Comparison of ENCODE assay signal across 8 cellular contexts in the genomic region with DNA sequence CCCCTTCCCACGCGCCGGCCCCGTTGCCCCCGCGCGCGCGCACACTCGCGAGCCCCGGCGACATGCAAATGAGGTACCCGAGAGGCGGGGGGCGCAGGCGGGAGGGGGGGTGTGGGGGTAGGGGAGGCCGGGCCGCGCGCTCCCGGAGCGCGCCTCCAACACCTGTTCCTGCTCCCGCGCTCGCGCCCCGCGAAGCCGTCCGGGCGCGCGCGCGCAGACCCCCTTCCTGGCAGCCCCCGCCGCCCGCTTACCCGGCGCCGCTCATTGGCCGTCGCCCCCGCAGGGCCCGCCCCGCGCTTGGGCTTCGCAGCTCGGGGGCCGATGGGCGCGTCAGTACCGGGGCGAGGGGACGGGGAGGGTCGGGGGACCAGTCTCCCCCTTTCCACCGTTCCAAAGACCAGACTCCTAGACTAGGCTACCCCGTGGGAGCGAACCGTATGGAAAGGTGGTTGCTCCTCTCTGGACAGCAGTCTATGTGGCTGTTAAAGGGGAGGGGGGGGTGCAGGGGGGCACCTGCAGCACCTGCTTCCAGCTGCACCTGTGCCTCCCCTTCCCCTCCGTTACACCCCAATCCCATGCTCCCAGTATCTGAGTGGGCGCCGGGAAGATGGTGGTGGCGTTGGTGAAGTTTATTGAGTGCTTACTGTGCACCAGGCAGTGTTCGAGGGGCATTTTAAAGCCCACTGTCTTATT. TPM values are rescaled to one million over a fixed set of nuclear protein-coding genes. Genes with fewer than 3 reads are reported as not detected.
DNase-seq lines count a peak whose midpoint lies in the region; ATAC-seq and TF ChIP-seq lines count a peak whose summit lies in the region.

No MANE protein-coding gene starts in this region.

- DNase-seq in DMS79 treated with DMSO at 0.1 percent for 48 hours (lab: John Stamatoyannopoulos, UW) = peak; percentile 85
- peak; percentile 44 for DNase-seq in SK-MEL-5 (ENCODE audit: low read depth, low spot score)
- DNase-seq in cortex of kidney (lab: John Stamatoyannopoulos, UW) = no peak

- no peaks in the 10 kb centered on the region for H3K9me3 ChIP-seq in duodenal mucosa (ENCODE audit: control insufficient read depth in 1 of 2, low read length in 2 of 2)
- no peaks in the 10 kb centered on the region for H3K9me3 ChIP-seq in mucosa of stomach (ENCODE audit: control insufficient read depth, low read length)
- H3K9me3 ChIP-seq in thymus (ENCODE audit: control insufficient read depth) = no peaks in the 10 kb centered on the region

- 2% methylated on average over 65 of the region's 67 CpGs for WGBS in thymus

- H4K20me1 ChIP-seq in KMS-11 (ENCODE audit: insufficient read depth) = no peaks in the 10 kb centered on the region

- H3K36me3 ChIP-seq in KMS-11 (ENCODE audit: insufficient read depth) (no peaks in the 10 kb centered on the region), duodenal mucosa (ENCODE audit: control insufficient read depth in 1 of 2, insufficient read depth in 2 of 2, low read length in 2 of 2) (peaks cover 9 to 15% of the 10 kb centered on the region in 2 donors), mucosa of stomach (ENCODE audit: control insufficient read depth, insufficient read depth, low read length) (no peaks in the 10 kb centered on the region), thymus (ENCODE audit: control insufficient read depth, insufficient read depth) (peaks cover 19% of the 10 kb centered on the region)

- no peak overlapping the region for H3K4me3 ChIP-seq in KMS-11 (IDR thresholded peaks at IDR 0.05; ENCODE audit: insufficient read depth, low read depth, low read length)
- H3K4me3 ChIP-seq in duodenal mucosa (ENCODE audit: low read depth in 1 of 2, low read length in 2 of 2) = peak overlapping the region; percentile 72 to 76
- H3K4me3 ChIP-seq in mucosa of stomach (ENCODE audit: low read length) = peak overlapping the region; percentile 40
- H3K4me3 ChIP-seq in thymus (ENCODE audit: low read length) = peak overlapping the region; percentile 75

- H3K27me3 ChIP-seq in KMS-11 (ENCODE audit: insufficient read depth, low read depth) = no peaks in the 10 kb centered on the region
- H3K27me3 ChIP-seq in duodenal mucosa (ENCODE audit: control insufficient read depth in 1 of 2, insufficient read depth in 2 of 2, low read length in 2 of 2) = no peaks in the 10 kb centered on the region
- no peaks in the 10 kb centered on the region for H3K27me3 ChIP-seq in mucosa of stomach (ENCODE audit: control insufficient read depth, insufficient read depth, low read length)
- no peaks in the 10 kb centered on the region for H3K27me3 ChIP-seq in thymus (ENCODE audit: control insufficient read depth, insufficient read depth)

- in situ Hi-C loops in SK-MEL-5 (cut with HindIII; ENCODE audit: low pct_unique_long_range_greater_than_20kb, low sequenced_read_pairs) = no loop called here

- H3K4me1 ChIP-seq in KMS-11 (ENCODE audit: low read depth, poor library complexity, severe bottlenecking) (peaks cover 6% of the 10 kb centered on the region), duodenal mucosa (ENCODE audit: control insufficient read depth in 1 of 2, insufficient read depth in 2 of 2, low read length in 2 of 2) (peaks cover 10 to 22% of the 10 kb centered on the region in 2 donors), mucosa of stomach (ENCODE audit: control insufficient read depth, insufficient read depth, low read length) (peaks cover 17% of the 10 kb centered on the region), thymus (ENCODE audit: control insufficient read depth, insufficient read depth, low read length) (peaks cover 12% of the 10 kb centered on the region)

- H3K27ac ChIP-seq in KMS-11 = no peak overlapping the region
- peak overlapping the region; percentile 93 for H3K27ac ChIP-seq in duodenal mucosa (ENCODE audit: low read depth, low read length)
- peak overlapping the region; percentile 95 for H3K27ac ChIP-seq in thymus (ENCODE audit: low read depth)

- H3K9ac ChIP-seq in KMS-11 = peak overlapping the region; percentile 53
- H3K9ac ChIP-seq in duodenal mucosa (ENCODE audit: low read depth in 1 of 2, low read length in 2 of 2) = peak overlapping the region; percentile 73 to 77
- peak overlapping the region; percentile 74 for H3K9ac ChIP-seq in mucosa of stomach (ENCODE audit: low read length)

- ATAC-seq in GM21447 (IDR thresholded peaks at IDR 0.05; ENCODE audit: unreplicated experiment) = peak; percentile 1

- H3K4me2 ChIP-seq in KMS-11 = peak overlapping the region; percentile 95

- TF ChIP-seq CTCF in KMS-11 (conservative IDR thresholded peaks at IDR 0.05; ENCODE audit: low read depth, low read length) = no peak

- no peaks in the 10 kb centered on the region for H3K79me2 ChIP-seq in KMS-11 (ENCODE audit: insufficient read depth, low read depth)

- peak overlapping the region; percentile 40 for H2AFZ ChIP-seq in KMS-11 (ENCODE audit: low read depth)

RNA-seq across cellular contexts. Expression of a gene that starts 0.4 kb away (rescaled TPM):
- total RNA-seq in SK-MEL-5 (2014; rRNA removed; shearing (Covaris generic)) = 4.7 and 5.5 TPM in 2 replicates
- 12.9 and 13.0 TPM in 2 replicates for polyA plus RNA-seq in SK-MEL-5 (2015; cell fraction: cytosol; rRNA removed)
- 8.7 and 12.1 TPM in 2 replicates for polyA plus RNA-seq in SK-MEL-5 (2015; cell fraction: nucleus; rRNA removed)
- 25.0 TPM for polyA plus RNA-seq in thymus

RNA-seq across cellular contexts. Expression of a gene that starts 1.2 kb away (rescaled TPM):
- total RNA-seq in SK-MEL-5 (2014; rRNA removed; shearing (Covaris generic)) = 1.9 and 5.3 TPM in 2 replicates
- 11.5 and 18.5 TPM in 2 replicates for polyA plus RNA-seq in SK-MEL-5 (2015; cell fraction: cytosol; rRNA removed)
- 12.3 and 23.2 TPM in 2 replicates for polyA plus RNA-seq in SK-MEL-5 (2015; cell fraction: nucleus; rRNA removed)
- 11.9 TPM for polyA plus RNA-seq in thymus

RNA-seq across cellular contexts. Expression of a gene that starts 5.0 kb away (rescaled TPM):
- 0.69 and 0.85 TPM in 2 replicates for total RNA-seq in SK-MEL-5 (2014; rRNA removed; shearing (Covaris generic))
- polyA plus RNA-seq in SK-MEL-5 (2015; cell fraction: cytosol; rRNA removed) = 7.4 and 10.0 TPM in 2 replicates
- polyA plus RNA-seq in SK-MEL-5 (2015; cell fraction: nucleus; rRNA removed) = 4.5 and 9.0 TPM in 2 replicates
- polyA plus RNA-seq in thymus = 7.2 TPM

RNA-seq across cellular contexts. Expression of a gene that starts 19.8 kb away (rescaled TPM):
- total RNA-seq in SK-MEL-5 (2014; rRNA removed; shearing (Covaris generic)) = 2.4 and 3.8 TPM in 2 replicates
- 8.3 and 11.0 TPM in 2 replicates for polyA plus RNA-seq in SK-MEL-5 (2015; cell fraction: cytosol; rRNA removed)
- polyA plus RNA-seq in SK-MEL-5 (2015; cell fraction: nucleus; rRNA removed) = 14.2 and 18.3 TPM in 2 replicates
- polyA plus RNA-seq in thymus = 5.5 TPM

RNA-seq across cellular contexts. Expression of a gene that starts 23.9 kb away (rescaled TPM):
- 1.7 and 1.8 TPM in 2 replicates for total RNA-seq in SK-MEL-5 (2014; rRNA removed; shearing (Covaris generic))
- polyA plus RNA-seq in SK-MEL-5 (2015; cell fraction: cytosol; rRNA removed) = 1.5 and 1.7 TPM in 2 replicates
- polyA plus RNA-seq in SK-MEL-5 (2015; cell fraction: nucleus; rRNA removed) = 1.0 and 3.2 TPM in 2 replicates
- 5.4 TPM for polyA plus RNA-seq in thymus
